In genomic region chr16:680967-681745, GRCh38 we compare ENCODE assay signal across 6 cellular contexts. TPM values are rescaled to one million over a fixed set of nuclear protein-coding genes. Genes with fewer than 3 reads are reported as not detected.
DNase-seq lines count a peak whose midpoint lies in the region; ATAC-seq, FAIRE-seq and TF ChIP-seq lines count a peak whose summit lies in the region.

No MANE protein-coding gene starts in this region.

- H3K27ac ChIP-seq in transverse colon, result peak overlapping the region; percentile 91 to 96 (median 95)

- DNase-seq in GM18507 (ENCODE audit: extremely low spot score, insufficient read length, low read depth), result no peak
- peak; percentile 77 for DNase-seq in RPMI8226
- no peak for DNase-seq in glutamatergic neuron
- DNase-seq in transverse colon, result peak; percentile 56
- DNase-seq in foreskin melanocyte, result no peak

- peak; percentile 54 for FAIRE-seq in GM18507 (lab: Jason Lieb, UNC)

- H3K9me3 Mint-ChIP-seq in glutamatergic neuron (ENCODE audit: unreplicated experiment), result peaks cover 7% of the 10 kb centered on the region

- H3K27ac Mint-ChIP-seq in glutamatergic neuron (ENCODE audit: unreplicated experiment), result no peak overlapping the region

- H3K4me1 Mint-ChIP-seq in glutamatergic neuron (ENCODE audit: low read depth, unreplicated experiment), result peaks cover 9% of the 10 kb centered on the region

- peak overlapping the region; percentile 69 to 86 (median 79) for H3K4me3 ChIP-seq in transverse colon

- no peaks in the 10 kb centered on the region for H3K9me3 ChIP-seq in transverse colon

- TF ChIP-seq CTCF in glutamatergic neuron (IDR thresholded peaks at IDR 0.05; ENCODE audit: partially characterized antibody, unreplicated experiment) (no peak), transverse colon (IDR thresholded peaks at IDR 0.05) (peak in 1 of 5 experiments; percentile 8)

- peaks cover 9% of the 10 kb centered on the region for H3K27me3 Mint-ChIP-seq in glutamatergic neuron (ENCODE audit: unreplicated experiment)

- no peak for TF ChIP-seq EP300 in transverse colon (IDR thresholded peaks at IDR 0.05; ENCODE audit: low read depth)

- intact Hi-C loops in transverse colon (cut with DNase I; ENCODE audit: low total_unique reads), result no loop called here

- no peak for TF ChIP-seq POLR2A in transverse colon (IDR thresholded peaks at IDR 0.05)

- H3K27me3 ChIP-seq in transverse colon, result no peaks in the 10 kb centered on the region

- peak overlapping the region; percentile 81 for H3K4me3 Mint-ChIP-seq in glutamatergic neuron (ENCODE audit: unreplicated experiment)

- 48% methylated on average over 39 of the region's 44 CpGs; no CpG with 5 or more reads in 1 of the 2 donors for WGBS in transverse colon (ENCODE audit: low coverage in 1 of 2), 2 donors

- H3K4me1 ChIP-seq in transverse colon, result peaks cover 40 to 75% (median 61%) of the 10 kb centered on the region in 4 donors

- in situ Hi-C loops in transverse colon (cut with MboI; ENCODE audit: low pct_ligation_motif_present in 1 of 4, low pct_unique_long_range_greater_than_20kb in 1 of 4, low sequenced_read_pairs in 3 of 4), result no loop called here

- peaks cover 0 to 9% (median 0%) of the 10 kb centered on the region in 4 donors for H3K36me3 ChIP-seq in transverse colon

- no peaks in the 10 kb centered on the region for H3K36me3 Mint-ChIP-seq in glutamatergic neuron (ENCODE audit: unreplicated experiment)

- no peak for ATAC-seq in GM19397 (IDR thresholded peaks at IDR 0.05; ENCODE audit: unreplicated experiment)

RNA-seq across cellular contexts. Expression of gene STUB1, which starts 0.9 kb away (rescaled TPM):
- 78.3 TPM for total RNA-seq in glutamatergic neuron (ENCODE audit: unreplicated experiment)
- 100 to 1,000 TPM in 3 of 4 donors, 10 to 100 TPM in 1; 51.9 to 190 (median 134) TPM for total RNA-seq in transverse colon

RNA-seq across cellular contexts. Expression of gene JMJD8, which starts 3.0 kb away (rescaled TPM):
- 26.1 TPM for total RNA-seq in glutamatergic neuron (ENCODE audit: unreplicated experiment)
- 100 to 1,000 TPM in 1 of 4 donors, 10 to 100 TPM in 3; 40.0 to 261 (median 58.6) TPM for total RNA-seq in transverse colon

RNA-seq across cellular contexts. Expression of gene RHBDL1, which starts 5.7 kb away (rescaled TPM):
- total RNA-seq in glutamatergic neuron (ENCODE audit: unreplicated experiment) (8.2 TPM), transverse colon (10 to 100 TPM in 2 of 4 donors, 1 to 10 TPM in 2; 1.8 to 39.3 (median 8.1) TPM)

RNA-seq across cellular contexts. Expression of gene WDR24, which starts 9.0 kb away (rescaled TPM):
- total RNA-seq in glutamatergic neuron (ENCODE audit: unreplicated experiment) (19.9 TPM), transverse colon (10 to 100 TPM in 2 of 4 donors, 1 to 10 TPM in 2; 3.4 to 15.3 (median 10.0) TPM)

RNA-seq across cellular contexts. Expression of gene RHOT2, which starts 13.2 kb away (rescaled TPM):
- 208 TPM for total RNA-seq in glutamatergic neuron (ENCODE audit: unreplicated experiment)
- 100 to 1,000 TPM; 133 to 386 (median 259) TPM for total RNA-seq in transverse colon

Comparison
In these comparisons a context has a peak if more than half of its experiments do, and no peak if none do; other contexts are left out.
1. DNase-seq: peak in RPMI8226 (single experiment) and transverse colon (single experiment); none in GM18507 (single experiment), glutamatergic neuron (single experiment) and foreskin melanocyte (single experiment).